In genomic region chr7:130925136-130925794, GRCh38 we compare ENCODE assay signal across 12 cellular contexts.
A peak's percentile ranks its signal among the peaks of the same experiment; 100 is the strongest.
DNase-seq lines count a peak whose midpoint lies in the region; ATAC-seq, FAIRE-seq and TF ChIP-seq lines count a peak whose summit lies in the region.
"Had no signal": no experiment of that assay in that cellular context is flagged by ENCODE, and none has a peak within 500 bp of the region (broad histone marks: within the 10 kb centered on the region; RNA-seq: fewer than 3 reads in every experiment).

No MANE protein-coding gene starts in this region.

- ATAC-seq in A549 (peak; percentile 11 to 54), memory B cell (ENCODE audit: low read depth) (no peak), HG03097 (IDR thresholded peaks at IDR 0.05; ENCODE audit: low FRiP score, unreplicated experiment) (no peak)

- CTCF ChIA-PET in A549 (lab: Yijun Ruan, JAX): interaction anchor here (1.1 to 5.3 kb wide), 4 partner anchors 13 to 29 kb away, joined by 3 to 32 read pairs (median 8); no protein-coding TSS in a partner anchor

- peaks cover 76% of the 10 kb centered on the region for H3K4me1 Mint-ChIP-seq in activated T-helper 2 cell treated with anti-CD3 and anti-CD28 coated beads, Interferon-gamma antibody, Interleukin-2, Interleukin-4, amounts not matched to agents 10 μg/mL and 5 μg/mL and 100 μg/mL, durations not matched to agents 14 hours and 24 hours and 36 hours (ENCODE audit: low read depth)
- H3K4me1 Mint-ChIP-seq in memory B cell (peaks cover 34% of the 10 kb centered on the region), osteocyte (ENCODE audit: unreplicated experiment) (peaks cover 33% of the 10 kb centered on the region)

- no peak for TF ChIP-seq RAD21 in A549 (conservative IDR thresholded peaks at IDR 0.05 in 1 of 2, IDR thresholded peaks at IDR 0.05 in 1 of 2)

- intact Hi-C loops in activated T-helper 2 cell treated with anti-CD3 and anti-CD28 coated beads, Interferon-gamma antibody, Interleukin-2, Interleukin-4, amounts not matched to agents 10 μg/mL and 5 μg/mL and 100 μg/mL, durations not matched to agents 14 hours and 24 hours and 36 hours (cut with micrococcal nuclease): loop anchor here (1.0 kb wide), 2 partner anchors 12 to 36 kb away; no protein-coding TSS in a partner anchor
- intact Hi-C loops in kidney (cut with DNase I): no loop called here

- WGBS in A549 (ENCODE audit: missing lambda C conversion rate): 22% methylated on average over 8 of the region's 8 CpGs

- H3K4me3 ChIP-seq in A549 (no peak overlapping the region; the same call in 2 of the 3 replicates), kidney (ENCODE audit: low read length in 2 of 2) (no peak overlapping the region)

- H3K4me1 ChIP-seq in A549 (peaks cover 100% of the 10 kb centered on the region), kidney (ENCODE audit: control insufficient read depth in 1 of 2, insufficient read depth in 1 of 2, low read depth in 1 of 2, low read length in 2 of 2) (peaks cover 45% of the 10 kb centered on the region in 2 donors)

- H3K9ac ChIP-seq in kidney (ENCODE audit: low read length in 2 of 2): no peak overlapping the region

- POLR2A ChIA-PET in A549 (lab: Yijun Ruan, JAX): interaction anchor here (0.5 kb wide), 1 partner anchor 19 kb away, joined by 4 read pairs; no protein-coding TSS in a partner anchor

- peaks cover under 1 to 4% of the 10 kb centered on the region in 2 donors for H3K36me3 ChIP-seq in kidney (ENCODE audit: control insufficient read depth in 1 of 2, insufficient read depth in 2 of 2, low read length in 2 of 2)

- H3K9me3 Mint-ChIP-seq in activated T-helper 2 cell treated with anti-CD3 and anti-CD28 coated beads, Interferon-gamma antibody, Interleukin-2, Interleukin-4, amounts not matched to agents 10 μg/mL and 5 μg/mL and 100 μg/mL, durations not matched to agents 14 hours and 24 hours and 36 hours: no peaks in the 10 kb centered on the region
- H3K9me3 Mint-ChIP-seq in memory B cell (no peaks in the 10 kb centered on the region), osteocyte (ENCODE audit: unreplicated experiment) (no peaks in the 10 kb centered on the region)

- TF ChIP-seq CTCF in A549 (IDR thresholded peaks at IDR 0.05): no peak
- TF ChIP-seq CTCF in osteocyte (IDR thresholded peaks at IDR 0.05): no peak
- no peak for TF ChIP-seq CTCF in kidney (IDR thresholded peaks at IDR 0.05; ENCODE audit: borderline replicate concordance, extremely low read depth, insufficient read depth)

- H3K27ac Mint-ChIP-seq in activated T-helper 2 cell treated with anti-CD3 and anti-CD28 coated beads, Interferon-gamma antibody, Interleukin-2, Interleukin-4, amounts not matched to agents 10 μg/mL and 5 μg/mL and 100 μg/mL, durations not matched to agents 14 hours and 24 hours and 36 hours: peak overlapping the region; percentile 93
- peak overlapping the region; percentile 98 for H3K27ac Mint-ChIP-seq in memory B cell
- no peak overlapping the region for H3K27ac Mint-ChIP-seq in osteocyte (ENCODE audit: unreplicated experiment)

- H3K36me3 Mint-ChIP-seq in activated T-helper 2 cell treated with anti-CD3 and anti-CD28 coated beads, Interferon-gamma antibody, Interleukin-2, Interleukin-4, amounts not matched to agents 10 μg/mL and 5 μg/mL and 100 μg/mL, durations not matched to agents 14 hours and 24 hours and 36 hours (ENCODE audit: low read depth): peaks cover 84% of the 10 kb centered on the region
- H3K36me3 Mint-ChIP-seq in memory B cell (peaks cover 11% of the 10 kb centered on the region), osteocyte (ENCODE audit: unreplicated experiment) (peaks cover 17% of the 10 kb centered on the region)

- H3K27ac ChIP-seq in A549 (peak overlapping the region; percentile 85 to 88), kidney (ENCODE audit: low read depth in 2 of 2, low read length in 2 of 2) (peak overlapping the region in 1 of 2 donors; percentile 11)

- peak overlapping the region; percentile 96 for H3K4me2 ChIP-seq in A549

- no peaks in the 10 kb centered on the region for H3K9me3 ChIP-seq in A549
- H3K9me3 ChIP-seq in kidney (ENCODE audit: control insufficient read depth in 1 of 2, low read length in 2 of 2): no peaks in the 10 kb centered on the region

- peak overlapping the region; percentile 46 for H3K4me3 Mint-ChIP-seq in activated T-helper 2 cell treated with anti-CD3 and anti-CD28 coated beads, Interferon-gamma antibody, Interleukin-2, Interleukin-4, amounts not matched to agents 10 μg/mL and 5 μg/mL and 100 μg/mL, durations not matched to agents 14 hours and 24 hours and 36 hours (ENCODE audit: low read depth)
- H3K4me3 Mint-ChIP-seq in memory B cell: peak overlapping the region; percentile 76
- no peak overlapping the region for H3K4me3 Mint-ChIP-seq in osteocyte (ENCODE audit: unreplicated experiment)

- no peak for FAIRE-seq in A549 (lab: Jason Lieb, UNC)
- no peak for FAIRE-seq in kidney (lab: Jason Lieb, UNC)
- FAIRE-seq: GM18507 had no signal

- TF ChIP-seq POLR2A in A549 (IDR thresholded peaks at IDR 0.05; ENCODE audit: low read length): no peak

- no peaks in the 10 kb centered on the region for H3K27me3 Mint-ChIP-seq in activated T-helper 2 cell treated with anti-CD3 and anti-CD28 coated beads, Interferon-gamma antibody, Interleukin-2, Interleukin-4, amounts not matched to agents 10 μg/mL and 5 μg/mL and 100 μg/mL, durations not matched to agents 14 hours and 24 hours and 36 hours (ENCODE audit: low read depth)
- no peaks in the 10 kb centered on the region for H3K27me3 Mint-ChIP-seq in memory B cell
- H3K27me3 Mint-ChIP-seq in osteocyte (ENCODE audit: unreplicated experiment): no peaks in the 10 kb centered on the region

- DNase-seq in A549 (ENCODE audit: low read depth in 1 of 2, low spot score in 1 of 2) (peak in 1 of 2 experiments; percentile 83), EH (ENCODE audit: low read depth) (peak; percentile 28), memory B cell (ENCODE audit: low spot score in 2 of 2) (no peak), osteocyte (ENCODE audit: extremely low spot score, unreplicated experiment) (no peak), kidney (no peak), RPMI8226 (no peak)
- DNase-seq in activated T-helper 2 cell treated with anti-CD3 and anti-CD28 coated beads, Interferon-gamma antibody, Interleukin-2, Interleukin-4, amounts not matched to agents 10 μg/mL and 5 μg/mL and 100 μg/mL, durations not matched to agents 14 hours and 24 hours and 36 hours (ENCODE audit: low spot score): no peak
- DNase-seq: NCI-H2029, retina, SHP77 treated with DMSO at 0.1 percent for 48 hours had no signal

- TF ChIP-seq EP300 in A549 (IDR thresholded peaks at IDR 0.05): peak; percentile 18 to 57; a peak in 1 of 5 replicates

TF ChIP-seq in A549, 52 proteins besides CTCF, POLR2A, EP300 and RAD21 (continues in another document):
- TF ChIP-seq BCL3 (IDR thresholded peaks at IDR 0.05) (no peak), SMC3 (IDR thresholded peaks at IDR 0.05) (no peak), RFX5 (IDR thresholded peaks at IDR 0.05) (no peak), RNF2 (IDR thresholded peaks at IDR 0.05; ENCODE audit: borderline replicate concordance, low read depth) (no peak), HOXB5 (CRISPR knock-in tag; IDR thresholded peaks at IDR 0.05) (no peak), ZSCAN20 (CRISPR knock-in tag; IDR thresholded peaks at IDR 0.05) (no peak), HEYL (CRISPR knock-in tag; IDR thresholded peaks at IDR 0.05) (peak; percentile 68; the same call in 1 of the 2 replicates), RARB (CRISPR knock-in tag; IDR thresholded peaks at IDR 0.05) (no peak; the same call in 1 of the 2 replicates), CBX8 (IDR thresholded peaks at IDR 0.05) (no peak), NPAS2 (CRISPR knock-in tag; IDR thresholded peaks at IDR 0.05; ENCODE audit: borderline replicate concordance) (no peak), CBX2 (IDR thresholded peaks at IDR 0.05; ENCODE audit: borderline replicate concordance, low read depth) (no peak), HES2 (IDR thresholded peaks at IDR 0.05) (no peak), BHLHE40 (IDR thresholded peaks at IDR 0.05; ENCODE audit: low read depth, low read length) (no peak), E2F6 (IDR thresholded peaks at IDR 0.05; ENCODE audit: borderline replicate concordance, low read depth) (no peak), CHD2 (IDR thresholded peaks at IDR 0.05; ENCODE audit: low read length, partially characterized antibody) (no peak), ZFP36 (IDR thresholded peaks at IDR 0.05; ENCODE audit: borderline replicate concordance, partially characterized antibody) (no peak), CEBPB (IDR thresholded peaks at IDR 0.05) (peak; percentile 43 to 62; a peak in 3 of 4 replicates), EHF (CRISPR knock-in tag; IDR thresholded peaks at IDR 0.05) (peak; percentile 24; the same call in 1 of the 2 replicates), JUN (IDR thresholded peaks at IDR 0.05) (peak in 1 of 2 experiments; percentile 74; a peak in 1 of 5 replicates), ZC3H11A (IDR thresholded peaks at IDR 0.05) (no peak)

Comparison
In these comparisons a context has a peak if more than half of its experiments do, and no peak if none do; other contexts are left out.
1. ATAC-seq: peak in A549 (2 of 2); none in memory B cell (single experiment) and HG03097 (single experiment).